Comparison of ENCODE assay signal across 13 cellular contexts in genomic region chr3:22245122-22245521, GRCh38.
DNase-seq lines count a peak whose midpoint lies in the region; ATAC-seq and TF ChIP-seq lines count a peak whose summit lies in the region.
"Had no signal": no experiment of that assay in that cellular context is flagged by ENCODE, and none has a peak within 500 bp of the region (broad histone marks: within the 10 kb centered on the region; RNA-seq: fewer than 3 reads in every experiment).

No MANE protein-coding gene starts in this region.

- peak; percentile 34 for ATAC-seq in lung (ENCODE audit: insufficient read depth, low FRiP score)
- ATAC-seq: activated naive CD8-positive, alpha-beta T cell treated with anti-CD3 and anti-CD28 coated beads, Interleukin-2, amount 50 U/mL, for 24 hours; left colon had no signal

- peak; percentile 87 for DNase-seq in AG09309 (ENCODE audit: low read depth)
- peak; percentile 98 for DNase-seq in RPMI7951 (ENCODE audit: low read depth)
- peak; percentile 25 for DNase-seq in epithelial cell of proximal tubule (ENCODE audit: low read depth)
- DNase-seq in lung (ENCODE audit: low spot score), result no peak
- no peak for DNase-seq in GM10266 (ENCODE audit: extremely low spot score)
- DNase-seq in NCI-H2029 treated with DMSO at 0.1 percent for 48 hours (lab: John Stamatoyannopoulos, UW), result no peak
- DNase-seq in substantia nigra (lab: John Stamatoyannopoulos, UW), result no peak
- no peak for DNase-seq in DMS 273 (lab: John Stamatoyannopoulos, UW; ENCODE audit: unreplicated experiment)
- DNase-seq: activated naive CD8-positive, alpha-beta T cell treated with anti-CD3 and anti-CD28 coated beads, Interleukin-2, amount 50 U/mL, for 24 hours; AML-193; left colon; NCI-H2171; stimulated activated CD4-positive, alpha-beta T cell treated with anti-CD3 and anti-CD28 coated beads, Interleukin-4, amount 100 ng/mL, for 1 hour had no signal

- no peaks in the 10 kb centered on the region for H3K27me3 ChIP-seq in lung (ENCODE audit: control insufficient read depth, insufficient read depth)

- H3K36me3 ChIP-seq in lung (ENCODE audit: control insufficient read depth in 2 of 2, insufficient read depth in 2 of 2, low read length in 2 of 2), result no peaks in the 10 kb centered on the region

- TF ChIP-seq CTCF in AG09309 (IDR thresholded peaks at IDR 0.05; ENCODE audit: control insufficient read depth, insufficient read depth, low read depth, low read length, missing control alignments) (no peak), epithelial cell of proximal tubule (conservative IDR thresholded peaks at IDR 0.05; ENCODE audit: low read depth, low read length) (no peak), lung (IDR thresholded peaks at IDR 0.05; ENCODE audit: control extremely low read depth, extremely low read depth) (no peak), GM10266 (IDR thresholded peaks at IDR 0.05; ENCODE audit: control insufficient read depth, insufficient read depth, low read depth, missing control alignments) (no peak)

- H3K27ac ChIP-seq in lung (ENCODE audit: low read depth in 1 of 2, low read length in 1 of 2) (no peak overlapping the region), substantia nigra (ENCODE audit: low read depth, low read length, poor library complexity, severe bottlenecking) (no peak overlapping the region)

- no peaks in the 10 kb centered on the region for H3K9me3 ChIP-seq in lung (ENCODE audit: control insufficient read depth in 2 of 2, insufficient read depth in 1 of 2, low read length in 1 of 2)

- no peaks in the 10 kb centered on the region for H3K4me1 ChIP-seq in lung (ENCODE audit: control insufficient read depth in 2 of 2, insufficient read depth in 2 of 2, low read length in 2 of 2)

- H3K4me3 ChIP-seq in AG09309 (ENCODE audit: control insufficient read depth, low read depth, low read length), result no peak overlapping the region
- no peak overlapping the region for H3K4me3 ChIP-seq in epithelial cell of proximal tubule (ENCODE audit: low read depth, low read length)
- no peak overlapping the region for H3K4me3 ChIP-seq in lung

Comparison
In these comparisons a context has a peak if more than half of its experiments do, and no peak if none do; other contexts are left out.
1. DNase-seq: peak in AG09309 (single experiment), RPMI7951 (single experiment) and epithelial cell of proximal tubule (single experiment); none in lung (single experiment), GM10266 (single experiment), NCI-H2029 treated with DMSO at 0.1 percent for 48 hours (single experiment), substantia nigra (0 of 49) and DMS 273 (single experiment).